8 cellular contexts compared by ENCODE assay signal in the genomic region with DNA sequence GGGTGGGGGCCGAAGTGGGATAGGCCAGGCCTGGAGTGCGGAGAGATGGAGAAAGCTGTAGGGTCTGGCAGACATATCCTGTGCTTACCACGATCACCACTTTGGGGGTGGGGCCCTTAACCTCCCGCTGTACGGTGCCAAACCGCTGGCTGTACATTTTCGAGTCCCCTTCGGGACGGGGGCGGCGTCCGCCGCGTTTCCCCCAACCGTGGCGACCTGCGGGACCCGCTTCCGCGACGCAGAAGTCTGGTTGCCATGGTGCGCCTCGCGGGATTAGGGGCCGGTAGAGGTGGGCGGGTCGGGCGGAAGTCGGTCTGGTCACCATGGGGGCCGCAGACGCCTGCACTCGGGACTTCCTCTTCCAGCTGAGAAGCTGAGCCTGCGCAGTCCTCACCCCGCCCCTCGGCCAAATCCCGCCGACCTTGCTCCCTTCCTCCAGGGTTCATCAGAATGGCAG. TPM values are rescaled to one million over a fixed set of nuclear protein-coding genes. Genes with fewer than 3 reads are reported as not detected.
DNase-seq lines count a peak whose midpoint lies in the region; TF ChIP-seq lines count a peak whose summit lies in the region.

CFAP53 (minus strand) TSS at position 248 of the 457 bp plus-strand sequence; CDS start at position 157, 91 bp downstream.

- H3K27ac ChIP-seq in MM.1S (ENCODE audit: low read length) (peak within 1 kb of the TSS; percentile 33; the same call in 1 of the 2 replicates), SJSA1 (no peak within 1 kb of the TSS)

- peaks cover 16% of the 10 kb centered on the region for H3K4me1 Mint-ChIP-seq in activated naive CD4-positive, alpha-beta T cell treated with anti-CD3 and anti-CD28 coated beads for 36 hours (ENCODE audit: low read depth)

- TF ChIP-seq CTCF in MM.1S (IDR thresholded peaks at IDR 0.05; ENCODE audit: low read length) = no peak

- H3K27me3 ChIP-seq in HAP-1 (ENCODE audit: low read depth) (no peaks in the 10 kb centered on the region), MM.1S (replicated peaks; ENCODE audit: insufficient read depth, low read length) (no peaks in the 10 kb centered on the region), SJSA1 (replicated peaks) (peaks cover 10% of the 10 kb centered on the region; the same call in 1 of the 2 replicates)

- no peaks in the 10 kb centered on the region for H3K27me3 Mint-ChIP-seq in activated naive CD4-positive, alpha-beta T cell treated with anti-CD3 and anti-CD28 coated beads for 36 hours (ENCODE audit: low read depth)

- H2AFZ ChIP-seq in MM.1S (ENCODE audit: low read length) = peak within 1 kb of the TSS; percentile 74

- H3K9me3 Mint-ChIP-seq in activated naive CD4-positive, alpha-beta T cell treated with anti-CD3 and anti-CD28 coated beads for 36 hours = no peaks in the 10 kb centered on the region

- H3K27ac Mint-ChIP-seq in activated naive CD4-positive, alpha-beta T cell treated with anti-CD3 and anti-CD28 coated beads for 36 hours = no peak within 1 kb of the TSS

- H3K9ac ChIP-seq in MM.1S (ENCODE audit: low read length) = peak within 1 kb of the TSS; percentile 36; the same call in 1 of the 2 replicates

- H3K4me2 ChIP-seq in MM.1S (ENCODE audit: low read depth, low read length) = peak within 1 kb of the TSS; percentile 63

- DNase-seq in GDM1 (lab: John Stamatoyannopoulos, UW) (peak; percentile 79), HAP-1 (ENCODE audit: low spot score in 2 of 2) (peak; percentile 86 to 95), MM.1S (peak; percentile 91), SJSA1 (ENCODE audit: low read depth in 1 of 2, low spot score in 2 of 2) (peak; percentile 60 to 89), glomerular visceral epithelial cell (ENCODE audit: extremely low spot score) (peak; percentile 87), occipital lobe (lab: John Stamatoyannopoulos, UW) (peak; percentile 80), superior temporal gyrus (ENCODE audit: extremely low spot score) (peak; percentile 76)
- DNase-seq in activated naive CD4-positive, alpha-beta T cell treated with anti-CD3 and anti-CD28 coated beads for 36 hours = peak; percentile 90

- H3K36me3 ChIP-seq in HAP-1 (replicated peaks) (peaks cover 26% of the 10 kb centered on the region), MM.1S (replicated peaks; ENCODE audit: insufficient read depth, low read length) (no peaks in the 10 kb centered on the region), SJSA1 (peaks cover 45% of the 10 kb centered on the region)

- peak within 1 kb of the TSS; percentile 76 for H3K4me3 Mint-ChIP-seq in activated naive CD4-positive, alpha-beta T cell treated with anti-CD3 and anti-CD28 coated beads for 36 hours

- peaks cover 6% of the 10 kb centered on the region for H3K36me3 Mint-ChIP-seq in activated naive CD4-positive, alpha-beta T cell treated with anti-CD3 and anti-CD28 coated beads for 36 hours (ENCODE audit: low read depth)

- in situ Hi-C loops in HAP-1 (cut with MboI; ENCODE audit: low sequenced_read_pairs) = no loop called here

- H3K4me1 ChIP-seq in HAP-1 (no peaks in the 10 kb centered on the region), MM.1S (ENCODE audit: low read length) (peaks cover 16% of the 10 kb centered on the region; the same call in 1 of the 2 replicates), SJSA1 (replicated peaks) (peaks cover 3% of the 10 kb centered on the region; the same call in 1 of the 2 replicates)

- CTCF ChIA-PET in activated naive CD4-positive, alpha-beta T cell treated with anti-CD3 and anti-CD28 coated beads for 36 hours (lab: Charles Lee) = interaction anchor here (1.0 to 2.8 kb wide), 2 partner anchors 15 to 91 kb away, joined by 5 to 16 read pairs; partner anchors contain the start of gene MBD1

- H3K9me3 ChIP-seq in HAP-1 (no peaks in the 10 kb centered on the region; the same call in 1 of the 2 replicates), MM.1S (replicated peaks; ENCODE audit: insufficient read depth, low read length) (no peaks in the 10 kb centered on the region), SJSA1 (replicated peaks) (no peaks in the 10 kb centered on the region)

- no peaks in the 10 kb centered on the region for H3K79me2 ChIP-seq in MM.1S (ENCODE audit: low read length)

- H4K20me1 ChIP-seq in MM.1S (ENCODE audit: insufficient read depth, low read length) = no peaks in the 10 kb centered on the region

- H3F3A ChIP-seq in MM.1S (ENCODE audit: insufficient read depth, low read length) = peaks cover 20% of the 10 kb centered on the region; the same call in 1 of the 2 replicates

- no peaks in the 10 kb centered on the region for H3K9me2 ChIP-seq in MM.1S (replicated peaks; ENCODE audit: insufficient read depth, low read length)

- intact Hi-C loops in activated naive CD4-positive, alpha-beta T cell treated with anti-CD3 and anti-CD28 coated beads for 36 hours (cut with micrococcal nuclease) = loop anchor here (1.0 to 10.0 kb wide), 7 partner anchors 15 to 1591 kb away; partner anchors contain the start of genes CXXC1, DYM, MBD1 and RPL17

- H3K4me3 ChIP-seq in HAP-1 (peak within 1 kb of the TSS; percentile 43), MM.1S (ENCODE audit: low read length) (peak within 1 kb of the TSS; percentile 74), SJSA1 (peak within 1 kb of the TSS; percentile 45)

RNA-seq across cellular contexts. Expression of gene CFAP53, which starts in this region (rescaled TPM):
- 0.08 TPM in 1 of 2 replicates, not detected in the other for total RNA-seq in SJSA1 (2014; rRNA removed; shearing (Covaris generic))
- total RNA-seq in activated naive CD4-positive, alpha-beta T cell treated with anti-CD3 and anti-CD28 coated beads for 36 hours = under 1 TPM; 0.40 to 0.43 TPM
- 1.4 TPM for total RNA-seq in occipital lobe

Comparison
In these comparisons a context has a peak if more than half of its experiments do, and no peak if none do; other contexts are left out.
1. Peak in DNase-seq and H3K4me3 ChIP-seq in SJSA1; RNA of the gene not detected or under 1 TPM.
2. Peak in DNase-seq in activated naive CD4-positive, alpha-beta T cell treated with anti-CD3 and anti-CD28 coated beads for 36 hours; RNA of the gene not detected or under 1 TPM.